20 cellular contexts compared by ENCODE assay signal in genomic region chr10:79313911-79314439, GRCh38. TPM values are rescaled to one million over a fixed set of nuclear protein-coding genes. Genes with fewer than 3 reads are reported as not detected.
DNase-seq lines count a peak whose midpoint lies in the region; ATAC-seq, FAIRE-seq and TF ChIP-seq lines count a peak whose summit lies in the region.
"Had no signal": no experiment of that assay in that cellular context is flagged by ENCODE, and none has a peak within 500 bp of the region (broad histone marks: within the 10 kb centered on the region; RNA-seq: fewer than 3 reads in every experiment).

No MANE protein-coding gene starts in this region.

- H3K4me1 Mint-ChIP-seq in activated T-helper 17 cell treated with anti-CD3 and anti-CD28 coated beads, Interleukin-2, amount 50 U/mL, for 72 hours: peaks cover 32% of the 10 kb centered on the region
- H3K4me1 Mint-ChIP-seq in mesothelial cell of epicardium: peaks cover 16% of the 10 kb centered on the region

- POLR2A ChIA-PET in HepG2 (lab: Yijun Ruan, JAX): interaction anchor here (1.3 kb wide), 1 partner anchor 21 kb away, joined by 3 read pairs; no protein-coding TSS in a partner anchor

- no peak overlapping the region for H3K4me3 Mint-ChIP-seq in activated T-helper 17 cell treated with anti-CD3 and anti-CD28 coated beads, Interleukin-2, amount 50 U/mL, for 72 hours
- no peak overlapping the region for H3K4me3 Mint-ChIP-seq in mesothelial cell of epicardium
- H3K4me3 Mint-ChIP-seq: CD8-positive, alpha-beta T cell; naive thymus-derived CD8-positive, alpha-beta T cell had no signal

- H3K27me3 ChIP-seq in right lobe of liver (no peaks in the 10 kb centered on the region), HepG2 (ENCODE audit: control insufficient read depth in 1 of 2, insufficient read depth in 2 of 2, low read length in 2 of 2) (no peaks in the 10 kb centered on the region; a peak in 1 of 5 replicates), mammary epithelial cell (ENCODE audit: insufficient read depth, low read length) (no peaks in the 10 kb centered on the region)

- H3K79me2 ChIP-seq in HepG2 (ENCODE audit: insufficient read depth, low read length) (no peaks in the 10 kb centered on the region), mammary epithelial cell (ENCODE audit: insufficient read depth, low read length) (no peaks in the 10 kb centered on the region)

- ATAC-seq in right lobe of liver (peak in 1 of 4 donors; percentile 4), HepG2 (no peak), GM21423 (IDR thresholded peaks at IDR 0.05; ENCODE audit: unreplicated experiment) (no peak)
- no peak for ATAC-seq in activated T-helper 17 cell treated with anti-CD3 and anti-CD28 coated beads, Interleukin-2, amount 50 U/mL, for 72 hours (replicated peaks)
- ATAC-seq: CD8-positive, alpha-beta T cell; naive thymus-derived CD8-positive, alpha-beta T cell had no signal

- no peak overlapping the region for H3K4me2 ChIP-seq in HepG2 (ENCODE audit: low read depth, low read length)
- no peak overlapping the region for H3K4me2 ChIP-seq in mammary epithelial cell (ENCODE audit: insufficient read depth, low read depth, low read length)

- peaks cover 49% of the 10 kb centered on the region for H3K36me3 Mint-ChIP-seq in activated T-helper 17 cell treated with anti-CD3 and anti-CD28 coated beads, Interleukin-2, amount 50 U/mL, for 72 hours (ENCODE audit: low read depth)
- H3K36me3 Mint-ChIP-seq in mesothelial cell of epicardium: peaks cover 27% of the 10 kb centered on the region

- CTCF ChIA-PET in HepG2 (lab: Yijun Ruan, JAX; ENCODE audit: low intra/inter-chr PET ratio, low total read pairs) (no interaction called here), mammary epithelial cell (lab: Charles Lee; ENCODE audit: low non-redundant PET) (no interaction called here)

- H3K4me1 ChIP-seq in right lobe of liver: no peaks in the 10 kb centered on the region
- H3K4me1 ChIP-seq in HepG2 (ENCODE audit: insufficient read depth, low read length): peaks cover 26% of the 10 kb centered on the region
- H3K4me1 ChIP-seq in mammary epithelial cell (ENCODE audit: insufficient read depth, low read length): peaks cover 20% of the 10 kb centered on the region

- TF ChIP-seq EP300 in HepG2 (IDR thresholded peaks at IDR 0.05; ENCODE audit: low read depth in 2 of 2, low read length in 2 of 2) (no peak), HepG2 (CRISPR knock-in tag; IDR thresholded peaks at IDR 0.05; ENCODE audit: borderline replicate concordance) (no peak)

- intact Hi-C loops in right lobe of liver (cut with DNase I) (no loop called here), HepG2 (cut with micrococcal nuclease; ENCODE audit: unreplicated experiment) (no loop called here), mammary epithelial cell (cut with micrococcal nuclease) (no loop called here)

- H3K9me3 ChIP-seq in right lobe of liver (no peaks in the 10 kb centered on the region), HepG2 (ENCODE audit: low read length) (no peaks in the 10 kb centered on the region), mammary epithelial cell (replicated peaks; ENCODE audit: insufficient read depth, low read length) (no peaks in the 10 kb centered on the region)

- H3K27ac ChIP-seq in right lobe of liver (no peak overlapping the region), HepG2 (ENCODE audit: extremely low read length, insufficient read depth, low read length) (no peak overlapping the region), mammary epithelial cell (ENCODE audit: insufficient read depth, low read depth, low read length) (no peak overlapping the region)
- H3K27ac ChIP-seq: HL-60 had no signal

- H3K4me3 ChIP-seq in right lobe of liver: no peak overlapping the region
- H3K4me3 ChIP-seq in HepG2 (replicated peaks in 1 of 3; ENCODE audit: insufficient read depth in 1 of 3, low read depth in 2 of 3, low read length in 3 of 3): no peak overlapping the region
- no peak overlapping the region for H3K4me3 ChIP-seq in mammary epithelial cell (replicated peaks in 1 of 3; ENCODE audit: insufficient read depth in 1 of 3, low read depth in 2 of 3, low read length in 3 of 3)

- no peaks in the 10 kb centered on the region for H3K27me3 Mint-ChIP-seq in activated T-helper 17 cell treated with anti-CD3 and anti-CD28 coated beads, Interleukin-2, amount 50 U/mL, for 72 hours
- no peaks in the 10 kb centered on the region for H3K27me3 Mint-ChIP-seq in mesothelial cell of epicardium (ENCODE audit: low read depth)

- peak overlapping the region; percentile 74 for H3K27ac Mint-ChIP-seq in activated T-helper 17 cell treated with anti-CD3 and anti-CD28 coated beads, Interleukin-2, amount 50 U/mL, for 72 hours
- peak overlapping the region; percentile 34 for H3K27ac Mint-ChIP-seq in mesothelial cell of epicardium
- H3K27ac Mint-ChIP-seq: activated T-helper 2 cell treated with anti-CD3 and anti-CD28 coated beads, Interferon-gamma antibody, Interleukin-2, Interleukin-4, amounts not matched to agents 10 μg/mL and 5 μg/mL and 100 μg/mL, durations not matched to agents 14 hours and 24 hours and 36 hours; CD8-positive, alpha-beta T cell; naive thymus-derived CD8-positive, alpha-beta T cell had no signal

- peaks cover 0 to 10% (median under 1%) of the 10 kb centered on the region in 4 donors for H3K36me3 ChIP-seq in right lobe of liver
- peaks cover 8 to 19% of the 10 kb centered on the region in 2 experiments; a peak in 4 of 5 replicates for H3K36me3 ChIP-seq in HepG2 (replicated peaks in 1 of 2; ENCODE audit: control insufficient read depth in 1 of 2, insufficient read depth in 2 of 2, low read length in 2 of 2)
- peaks cover 2% of the 10 kb centered on the region for H3K36me3 ChIP-seq in mammary epithelial cell (ENCODE audit: insufficient read depth, low read length)

- WGBS in right lobe of liver (ENCODE audit: insufficient coverage, low coverage, low lambda C conversion rate, missing lambda C conversion rate): 75% methylated on average over 9 of the region's 11 CpGs
- 100% methylated on average over 11 of the region's 11 CpGs for WGBS in HepG2 (ENCODE audit: low lambda C conversion rate)
- 97% methylated on average over 8 of the region's 11 CpGs for WGBS in mammary epithelial cell (ENCODE audit: low coverage, missing lambda C conversion rate)

- BruUV-seq in HepG2 (replicated peaks; lab: Mats Ljungman, UMichigan) (no TSS peak), mammary epithelial cell (replicated peaks; lab: Mats Ljungman, UMichigan) (no TSS peak)

- dilution Hi-C loops in mammary epithelial cell (cut with HindIII; ENCODE audit: low sequenced_read_pairs): no loop called here

- H2AFZ ChIP-seq in HepG2 (ENCODE audit: low read length) (no peak overlapping the region), mammary epithelial cell (ENCODE audit: low read depth, low read length) (no peak overlapping the region)

- peak in 2 of 3 donors; percentile 15 to 38 for DNase-seq in right lobe of liver
- DNase-seq in HepG2 (ENCODE audit: low spot score): no peak
- no peak for DNase-seq in mesothelial cell of epicardium (ENCODE audit: low spot score in 2 of 2, unreplicated experiment in 2 of 2)
- DNase-seq in SIG-M5 treated with dmso at 0.1 percent for 504 hours (lab: John Stamatoyannopoulos, UW; ENCODE audit: unreplicated experiment): no peak
- no peak for DNase-seq in mammary epithelial cell
- DNase-seq in stimulated activated CD4-positive, alpha-beta T cell treated with anti-CD3 and anti-CD28 coated beads, Interleukin-4, amount 100 ng/mL, for 1 hour: no peak
- DNase-seq: activated CD4-positive, CD25-positive, alpha-beta regulatory T cell; CD8-positive, alpha-beta T cell; HCEC 1CT; head of caudate nucleus; MV-4-11; naive thymus-derived CD8-positive, alpha-beta T cell; NCI-H2029; NCI-H524 treated with DMSO at 0.1 percent for 48 hours had no signal

- TF ChIP-seq RAD21 in HepG2 (CRISPR knock-in tag; IDR thresholded peaks at IDR 0.05): no peak

- no peak for TF ChIP-seq CTCF in right lobe of liver (IDR thresholded peaks at IDR 0.05)
- TF ChIP-seq CTCF in HepG2 (CRISPR knock-in tag; IDR thresholded peaks at IDR 0.05): no peak
- TF ChIP-seq CTCF in mesothelial cell of epicardium (IDR thresholded peaks at IDR 0.05; ENCODE audit: unreplicated experiment): no peak
- TF ChIP-seq CTCF in mammary epithelial cell (conservative IDR thresholded peaks at IDR 0.05 in 1 of 2, IDR thresholded peaks at IDR 0.05 in 1 of 2; ENCODE audit: extremely low read depth in 1 of 2, insufficient read depth in 1 of 2, low read depth in 1 of 2, low read length in 2 of 2): no peak

- H3K9ac ChIP-seq in HepG2 (ENCODE audit: insufficient read depth, low read depth, low read length) (no peak overlapping the region), mammary epithelial cell (ENCODE audit: insufficient read depth, low read length) (no peak overlapping the region)

- TF ChIP-seq POLR2A in right lobe of liver (IDR thresholded peaks at IDR 0.05): no peak
- no peak for TF ChIP-seq POLR2A in HepG2 (IDR thresholded peaks at IDR 0.05; ENCODE audit: insufficient read depth in 1 of 2, low read depth in 2 of 2, low read length in 2 of 2)

- in situ Hi-C loops in HepG2 (cut with HindIII; ENCODE audit: extremely low pct_ligation_motif_present, low pct_unique_long_range_greater_than_20kb) (no loop called here), mammary epithelial cell (cut with MboI; ENCODE audit: low sequenced_read_pairs in 2 of 2) (no loop called here)

- no peak for FAIRE-seq in HepG2 (lab: Jason Lieb, UNC)
- FAIRE-seq: GM18507, urothelium cell line had no signal

- H3K9me3 Mint-ChIP-seq in activated T-helper 17 cell treated with anti-CD3 and anti-CD28 coated beads, Interleukin-2, amount 50 U/mL, for 72 hours: peaks cover 4% of the 10 kb centered on the region
- H3K9me3 Mint-ChIP-seq in mesothelial cell of epicardium: peaks cover 2% of the 10 kb centered on the region

- H4K20me1 ChIP-seq in HepG2 (ENCODE audit: insufficient read depth, low read length) (no peaks in the 10 kb centered on the region; the same call in 1 of the 2 replicates), mammary epithelial cell (ENCODE audit: insufficient read depth, low read length) (no peaks in the 10 kb centered on the region)

RNA-seq across cellular contexts. Expression of gene PPIF, which starts 33.3 kb away (rescaled TPM):
- total RNA-seq in right lobe of liver: 100 to 1,000 TPM in 1 of 6 experiments, 10 to 100 TPM in 5; 53.7 to 106 (median 90.1) TPM
- total RNA-seq in HepG2 (2016; rRNA removed; fragmentation: Illumina TruSeq; extraction: Trizol): 157 and 178 TPM in 2 replicates
- total RNA-seq in HepG2 (2016; cell fraction: cytosol; rRNA removed; fragmentation: Illumina TruSeq; extraction: Trizol; ENCODE audit: low read depth): 30.6 and 37.3 TPM in 2 replicates
- total RNA-seq in HepG2 (2016; cell fraction: insoluble cytoplasmic fraction; rRNA removed; fragmentation: Illumina TruSeq; extraction: Trizol): 154 and 176 TPM in 2 replicates
- 93.6 and 97.6 TPM in 2 replicates for total RNA-seq in HepG2 (2016; cell fraction: membrane; rRNA removed; fragmentation: Illumina TruSeq; extraction: Trizol)
- total RNA-seq in HepG2 (2016; cell fraction: nucleus; rRNA removed; fragmentation: Illumina TruSeq; extraction: Trizol): 106 and 121 TPM in 2 replicates
- polyA plus RNA-seq in HepG2 (2011; rRNA removed): 134 and 147 TPM in 2 replicates
- 144 and 156 TPM in 2 replicates for polyA plus RNA-seq in HepG2 (2011; cell fraction: cytosol; rRNA removed)
- 229 and 231 TPM in 2 replicates for polyA plus RNA-seq in HepG2 (2011; cell fraction: nucleus; rRNA removed)
- 92.0 and 152 TPM in 2 replicates for polyA plus RNA-seq in HepG2 (2012)
- 48.0 and 48.3 TPM in 2 replicates for polyA plus RNA-seq in HepG2 (2016; cell fraction: cytosol; fragmentation: Illumina TruSeq; extraction: Trizol; ENCODE audit: low read depth)
- 270 and 301 TPM in 2 replicates for polyA plus RNA-seq in HepG2 (2016; cell fraction: insoluble cytoplasmic fraction; fragmentation: Illumina TruSeq; extraction: Trizol; ENCODE audit: low read depth)
- polyA plus RNA-seq in HepG2 (2016; cell fraction: membrane; fragmentation: Illumina TruSeq; extraction: Trizol; ENCODE audit: low read depth): 80.3 and 83.8 TPM in 2 replicates
- 218 and 229 TPM in 2 replicates for polyA plus RNA-seq in HepG2 (2016; cell fraction: nucleus; fragmentation: Illumina TruSeq; extraction: Trizol; ENCODE audit: insufficient read depth, low read depth)
- 220 and 249 TPM in 2 replicates for polyA minus RNA-seq in HepG2 (2011; rRNA and poly(A)+ RNA removed; ENCODE audit: low replicate concordance)
- 69.6 and 71.7 TPM in 2 replicates for polyA minus RNA-seq in HepG2 (2011; cell fraction: cytosol; rRNA and poly(A)+ RNA removed)
- 105 and 112 TPM in 2 replicates for polyA minus RNA-seq in HepG2 (2011; cell fraction: nucleus; rRNA and poly(A)+ RNA removed)
- total RNA-seq in activated T-helper 17 cell treated with anti-CD3 and anti-CD28 coated beads, Interleukin-2, amount 50 U/mL, for 72 hours: 100 to 1,000 TPM in 1 of 2 donors, 10 to 100 TPM in 1; 73.7 to 170 TPM
- 35.1 to 37.3 TPM (median 36.3 TPM) in 3 replicates for total RNA-seq in mesothelial cell of epicardium
- 10 to 100 TPM; 32.0 to 78.1 TPM for total RNA-seq in mammary epithelial cell
- 136 TPM for polyA plus RNA-seq in mammary epithelial cell
- polyA minus RNA-seq in mammary epithelial cell: 94.0 TPM

Comparison
In these comparisons a context has a peak if more than half of its experiments do, and no peak if none do; other contexts are left out.
1. DNase-seq: peak in right lobe of liver (2 of 3); none in HepG2 (single experiment), mesothelial cell of epicardium (0 of 2), SIG-M5 treated with dmso at 0.1 percent for 504 hours (single experiment), mammary epithelial cell (single experiment) and stimulated activated CD4-positive, alpha-beta T cell treated with anti-CD3 and anti-CD28 coated beads, Interleukin-4, amount 100 ng/mL, for 1 hour (single experiment).